34 cellular contexts compared by ENCODE assay signal in the genomic region with DNA sequence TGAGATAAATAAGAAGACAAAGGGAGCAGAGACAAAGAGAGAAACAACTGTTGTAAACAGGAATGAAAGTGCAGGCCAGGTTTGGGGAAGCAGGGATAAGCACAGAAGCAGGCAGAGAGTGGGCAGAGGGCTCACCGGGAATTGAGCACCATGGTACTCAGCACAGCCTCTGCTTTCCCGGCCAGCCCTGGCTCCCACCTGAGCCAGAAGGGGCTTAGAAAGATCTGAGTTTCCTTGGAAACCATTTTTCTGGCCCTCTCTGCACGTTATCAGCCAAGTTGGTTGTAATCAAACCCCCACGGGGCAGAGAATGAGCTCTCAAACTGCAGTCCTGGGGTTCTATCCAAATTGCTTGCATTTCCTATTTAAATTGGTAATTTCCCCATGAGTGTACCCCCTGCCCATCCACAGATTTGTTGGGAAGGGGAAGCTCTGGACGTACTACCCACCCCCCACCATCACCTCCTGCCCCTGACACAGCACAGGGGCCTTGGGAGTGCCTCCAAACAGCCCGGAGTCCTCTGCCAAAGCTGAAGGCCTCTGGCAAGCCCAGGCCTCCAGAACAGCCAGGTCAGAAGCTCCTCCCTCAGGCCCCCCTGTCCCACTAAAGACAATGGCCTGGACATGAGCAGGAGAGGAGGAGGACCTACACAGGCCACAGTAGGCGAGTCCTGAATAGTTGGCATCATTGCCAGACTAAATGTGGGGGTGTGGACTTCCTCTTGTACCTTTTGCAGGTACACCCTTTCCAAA. TPM values are rescaled to one million over a fixed set of nuclear protein-coding genes. Genes with fewer than 3 reads are reported as not detected.
"Had no signal": no experiment of that assay in that cellular context is flagged by ENCODE, and none has a peak within 500 bp of the region (broad histone marks: within the 10 kb centered on the region; RNA-seq: fewer than 3 reads in every experiment).

No MANE protein-coding gene starts in this region.

- ATAC-seq: PC-3 had no signal

- H3K4me3 ChIP-seq: ascending aorta, breast epithelium, MG63, Peyer's patch had no signal

- H3K9me3 ChIP-seq: ascending aorta, breast epithelium, MG63, Peyer's patch had no signal

- H3K27me3 ChIP-seq: breast epithelium, MG63, Peyer's patch had no signal

- H3K4me1 ChIP-seq: ascending aorta, breast epithelium, Peyer's patch had no signal

- DNase-seq: activated B cell treated with CpG ODN at 0.5 μM for 24 hours; activated CD4-positive, alpha-beta memory T cell treated with anti-CD3 and anti-CD28 coated beads for 36 hours; activated CD4-positive, alpha-beta T cell treated with anti-CD3 and anti-CD28 coated beads for 4 hours; activated CD4-positive, alpha-beta T cell treated with anti-CD3 and anti-CD28 coated beads, Interleukin-2, amount 50 U/mL, for 1 hour; activated CD4-positive, CD25-positive, alpha-beta regulatory T cell treated with anti-CD3 and anti-CD28 coated beads, Interleukin-2, amount 50 U/mL, for 72 hours; activated CD8-positive, alpha-beta memory T cell treated with anti-CD3 and anti-CD28 coated beads, Interleukin-2, amount 50 U/mL, for 4 hours; activated effector memory CD4-positive, alpha-beta T cell treated with Interleukin-2 at 50 U/mL for 16 hours; activated naive CD4-positive, alpha-beta T cell treated with anti-CD3 and anti-CD28 coated beads, Interleukin-2, amount 10 ng/mL, durations not matched to agents 7 days and 5 days; activated T-cell treated with anti-CD3 and anti-CD28 coated beads, Interleukin-2, amount 50 U/mL, for 48 hours; Kasumi-1; KG1; MG63; NCI-H1048; NCI-H1105 treated with DMSO at 0.1 percent for 48 hours; NCI-H1436; NCI-H1694; NCI-H1930; NCI-H2171 treated with DMSO at 0.1 percent for 48 hours; NCI-H2227 treated with DMSO at 0.1 percent for 48 hours; NCI-H446; NCI-H510A treated with DMSO at 0.1 percent for 48 hours; NCI-H526 treated with DMSO at 0.1 percent for 48 hours; NK-92 treated with Interleukin-12 subunit alpha and Interleukin-12 subunit beta, amount 100 ng/mL, for 24 hours; Peyer's patch; RPMI8226; SW 1271; T-helper 1 cell; T-helper 2 cell; T-helper 9 cell had no signal

- H3K36me3 ChIP-seq: ascending aorta, breast epithelium, MG63, Peyer's patch had no signal

- H3K27ac ChIP-seq: ascending aorta, breast epithelium, Peyer's patch, VCaP had no signal

RNA-seq across cellular contexts. Expression of gene GJB5, which starts 42.7 kb away (rescaled TPM):
- total RNA-seq: activated B cell treated with CpG ODN at 0.5 μM for 24 hours; activated CD4-positive, alpha-beta memory T cell treated with anti-CD3 and anti-CD28 coated beads for 36 hours; ascending aorta; cardiac septum; Peyer's patch had no signal

RNA-seq across cellular contexts. Expression of gene GJB4, which starts 47.4 kb away (rescaled TPM):
- total RNA-seq: activated B cell treated with CpG ODN at 0.5 μM for 24 hours; activated CD4-positive, alpha-beta memory T cell treated with anti-CD3 and anti-CD28 coated beads for 36 hours; ascending aorta; cardiac septum; PC-3; Peyer's patch had no signal
